ENCODE assay signal across 27 cellular contexts in the genomic region with DNA sequence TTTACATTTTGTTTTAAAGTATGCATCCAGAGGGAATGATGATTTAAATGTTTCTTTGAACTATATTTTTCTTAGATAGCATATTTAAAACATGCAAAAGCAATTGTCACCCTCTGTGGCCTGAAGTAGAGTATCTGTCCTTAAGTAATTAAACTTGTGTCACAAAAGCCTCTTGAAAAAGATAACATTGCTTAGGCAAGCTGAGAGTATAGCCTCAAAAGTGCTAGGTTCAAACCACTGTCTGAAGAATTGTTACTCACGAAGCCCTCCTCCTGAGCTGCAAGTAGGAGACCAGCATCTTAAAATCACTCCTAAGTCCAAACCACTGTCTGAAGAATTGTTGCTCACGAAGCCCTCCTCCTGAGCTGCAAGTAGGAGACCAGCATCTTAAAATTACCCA.
"Had no signal": no experiment of that assay in that cellular context is flagged by ENCODE, and none has a peak within 500 bp of the region (broad histone marks: within the 10 kb centered on the region; RNA-seq: fewer than 3 reads in every experiment).

No MANE protein-coding gene starts in this region.

- H3K4me2 ChIP-seq: neural progenitor cell had no signal

- H3K4me1 ChIP-seq: neural progenitor cell, psoas muscle, right lobe of liver, sigmoid colon, stomach, thyroid gland, tibial nerve, upper lobe of left lung, vagina had no signal

- H3K9me3 Mint-ChIP-seq: nephron; neural progenitor cell; stimulated activated naive B cell treated with anti-CD40 and anti-IgM and Interleukin-4, amounts not matched to agents 10 μg/mL and 1 μg/mL and 100 μg/mL, for 72 hours; stimulated activated naive CD8-positive, alpha-beta T cell treated with anti-CD3 and anti-CD28 coated beads, Interleukin-15, Interleukin-2, amounts not matched to agents 100 ng/mL and 50 ng/mL, for 24 hours had no signal

- H3K27me3 ChIP-seq: neural progenitor cell, ovary, right lobe of liver, sigmoid colon, stomach, thyroid gland, tibial nerve, upper lobe of left lung, vagina had no signal

- H3K27ac Mint-ChIP-seq: natural killer cell; nephron; neural progenitor cell; progenitor cell of endocrine pancreas; stimulated activated effector memory CD8-positive, alpha-beta T cell treated with anti-CD3 and anti-CD28 coated beads, Interleukin-12 subunit alpha, Interleukin-12 subunit beta, amount 100 ng/mL, for 72 hours; stimulated activated naive B cell treated with anti-CD40 and anti-IgM and Interleukin-4, amounts not matched to agents 10 μg/mL and 1 μg/mL and 100 μg/mL, for 72 hours; stimulated activated naive CD8-positive, alpha-beta T cell treated with anti-CD3 and anti-CD28 coated beads, Interleukin-15, Interleukin-2, amounts not matched to agents 100 ng/mL and 50 ng/mL, for 24 hours had no signal

- H3K4me3 ChIP-seq: neural progenitor cell, ovary, psoas muscle, right lobe of liver, sigmoid colon, stomach, thoracic aorta, thyroid gland, tibial nerve, upper lobe of left lung, vagina had no signal

- FAIRE-seq: small intestine, urothelium cell line had no signal

- DNase-seq: natural killer cell; occipital lobe; ovary; psoas muscle; right cardiac atrium; right lobe of liver; sigmoid colon; small intestine; stimulated activated CD4-positive, alpha-beta T cell treated with anti-CD3 and anti-CD28 coated beads, Interleukin-15, amount 100 ng/mL, for 24 hours; stimulated activated CD4-positive, alpha-beta T cell treated with anti-CD3 and anti-CD28 coated beads, Interleukin-2, amount 100 ng/mL, for 24 hours; stimulated activated CD4-positive, alpha-beta T cell treated with anti-CD3 and anti-CD28 coated beads, Interleukin-2, amount 100 ng/mL, for 48 hours; stimulated activated CD4-positive, alpha-beta T cell treated with anti-CD3 and anti-CD28 coated beads, Interleukin-4, amount 100 ng/mL, for 24 hours; stimulated activated naive B cell treated with anti-CD40 and anti-IgM and Interleukin-4, amounts not matched to agents 10 μg/mL and 1 μg/mL and 100 μg/mL, for 72 hours; stimulated activated naive CD4-positive, alpha-beta T cell treated with Interleukin-2 at 50 U/mL for 16 hours; stomach; thyroid gland; trophoblast cell; upper lobe of left lung had no signal

- H3K4me1 Mint-ChIP-seq: stimulated activated effector memory CD8-positive, alpha-beta T cell treated with anti-CD3 and anti-CD28 coated beads, Interleukin-12 subunit alpha, Interleukin-12 subunit beta, amount 100 ng/mL, for 72 hours; stimulated activated naive B cell treated with anti-CD40 and anti-IgM and Interleukin-4, amounts not matched to agents 10 μg/mL and 1 μg/mL and 100 μg/mL, for 72 hours had no signal

- H3K36me3 Mint-ChIP-seq: natural killer cell; neural progenitor cell; stimulated activated effector memory CD8-positive, alpha-beta T cell treated with anti-CD3 and anti-CD28 coated beads, Interleukin-12 subunit alpha, Interleukin-12 subunit beta, amount 100 ng/mL, for 72 hours; stimulated activated naive B cell treated with anti-CD40 and anti-IgM and Interleukin-4, amounts not matched to agents 10 μg/mL and 1 μg/mL and 100 μg/mL, for 72 hours had no signal

- H3K27me3 Mint-ChIP-seq: progenitor cell of endocrine pancreas; stimulated activated naive B cell treated with anti-CD40 and anti-IgM and Interleukin-4, amounts not matched to agents 10 μg/mL and 1 μg/mL and 100 μg/mL, for 72 hours; stimulated activated naive CD8-positive, alpha-beta T cell treated with anti-CD3 and anti-CD28 coated beads, Interleukin-15, Interleukin-2, amounts not matched to agents 100 ng/mL and 50 ng/mL, for 24 hours had no signal

- H3K27ac ChIP-seq: neural progenitor cell, ovary, psoas muscle, right lobe of liver, sigmoid colon, stomach, thoracic aorta, thyroid gland, tibial nerve, upper lobe of left lung, vagina had no signal

- H3K9me3 ChIP-seq: ovary, psoas muscle, right lobe of liver, sigmoid colon, stomach, thoracic aorta, thyroid gland, tibial nerve, upper lobe of left lung, vagina had no signal

- ATAC-seq: natural killer cell; psoas muscle; right cardiac atrium; right lobe of liver; stimulated activated effector memory CD8-positive, alpha-beta T cell treated with anti-CD3 and anti-CD28 coated beads, Interleukin-12 subunit alpha, Interleukin-12 subunit beta, amount 100 ng/mL, for 72 hours; stimulated activated naive B cell treated with anti-CD40 and anti-IgM and Interleukin-4, amounts not matched to agents 10 μg/mL and 1 μg/mL and 100 μg/mL, for 72 hours had no signal

- H2AFZ ChIP-seq: neural progenitor cell had no signal

- H3K36me3 ChIP-seq: neural progenitor cell, ovary, right lobe of liver, sigmoid colon, stomach, thoracic aorta, thyroid gland, tibial nerve, upper lobe of left lung, vagina had no signal

- H3K9ac ChIP-seq: neural progenitor cell had no signal

- H3K4me3 Mint-ChIP-seq: natural killer cell; nephron; neural progenitor cell; stimulated activated effector memory CD8-positive, alpha-beta T cell treated with anti-CD3 and anti-CD28 coated beads, Interleukin-12 subunit alpha, Interleukin-12 subunit beta, amount 100 ng/mL, for 72 hours; stimulated activated naive B cell treated with anti-CD40 and anti-IgM and Interleukin-4, amounts not matched to agents 10 μg/mL and 1 μg/mL and 100 μg/mL, for 72 hours; stimulated activated naive CD8-positive, alpha-beta T cell treated with anti-CD3 and anti-CD28 coated beads, Interleukin-15, Interleukin-2, amounts not matched to agents 100 ng/mL and 50 ng/mL, for 24 hours had no signal
